In genomic region chr3:138188013-138188352, GRCh38 we compare ENCODE assay signal across 8 cellular contexts. TPM values are rescaled to one million over a fixed set of nuclear protein-coding genes. Genes with fewer than 3 reads are reported as not detected.
DNase-seq lines count a peak whose midpoint lies in the region; ATAC-seq and TF ChIP-seq lines count a peak whose summit lies in the region.

No MANE protein-coding gene starts in this region.

- intact Hi-C loops in posterior vena cava (cut with DNase I) = loop anchor here in 1 of 2 donors (10.0 kb wide), 1 partner anchor 73 kb away; the partner anchor contains the start of gene DZIP1L

- H3K4me1 Mint-ChIP-seq in GM23338 (peaks cover 17% of the 10 kb centered on the region), neural crest cell (peaks cover 38% of the 10 kb centered on the region)

- peaks cover 12% of the 10 kb centered on the region for H3K4me1 ChIP-seq in GM23338 (ENCODE audit: insufficient read depth)
- H3K4me1 ChIP-seq in esophagus (ENCODE audit: control insufficient read depth in 2 of 2, insufficient read depth in 2 of 2, low read length in 1 of 2) = peaks cover 0 to 4% of the 10 kb centered on the region in 2 donors

- H3K79me2 ChIP-seq in GM23338 (replicated peaks; ENCODE audit: insufficient read depth) = peaks cover 53% of the 10 kb centered on the region

- 0 to 1% methylated on average over 11 of the region's 11 CpGs for WGBS in esophagus, 2 donors

- H3K27me3 Mint-ChIP-seq in GM23338 (ENCODE audit: insufficient read depth, low read depth, poor library complexity) (peaks cover 2% of the 10 kb centered on the region), neural crest cell (ENCODE audit: low read depth) (peaks cover 37% of the 10 kb centered on the region)

- H3K9me3 ChIP-seq in esophagus (ENCODE audit: control insufficient read depth in 2 of 2, insufficient read depth in 1 of 2, low read depth in 1 of 2, low read length in 1 of 2) = no peaks in the 10 kb centered on the region

- H2AFZ ChIP-seq in GM23338 = peak overlapping the region; percentile 93; the same call in 1 of the 2 replicates

- H3K4me3 ChIP-seq in GM23338 (peak overlapping the region; percentile 86), esophagus (ENCODE audit: low read depth in 1 of 2, low read length in 2 of 2) (peak overlapping the region; percentile 87 to 95)

- H3K9me3 Mint-ChIP-seq in GM23338 = no peaks in the 10 kb centered on the region
- peaks cover 4% of the 10 kb centered on the region for H3K9me3 Mint-ChIP-seq in neural crest cell

- H3K4me3 Mint-ChIP-seq in GM23338 (peak overlapping the region; percentile 95), neural crest cell (peak overlapping the region; percentile 98)

- peaks cover 20% of the 10 kb centered on the region for H3K27me3 ChIP-seq in GM23338 (ENCODE audit: insufficient read depth)
- no peaks in the 10 kb centered on the region for H3K27me3 ChIP-seq in esophagus (ENCODE audit: control insufficient read depth in 1 of 2, insufficient read depth in 2 of 2, low read length in 2 of 2)

- H3K36me3 ChIP-seq in GM23338 (ENCODE audit: insufficient read depth) (peaks cover 7% of the 10 kb centered on the region), esophagus (ENCODE audit: control insufficient read depth in 2 of 2, insufficient read depth in 2 of 2, low read length in 1 of 2) (no peaks in the 10 kb centered on the region)

- H3K36me3 Mint-ChIP-seq in GM23338 (ENCODE audit: low read depth) (peaks cover 25% of the 10 kb centered on the region), neural crest cell (ENCODE audit: low read depth) (peaks cover 6% of the 10 kb centered on the region)

- H3K4me2 ChIP-seq in GM23338 = peak overlapping the region; percentile 83

- ATAC-seq in GM23338 = no peak

- H4K20me1 ChIP-seq in GM23338 (replicated peaks; ENCODE audit: insufficient read depth) = peaks cover 17% of the 10 kb centered on the region

- peak overlapping the region; percentile 95 for H3K27ac ChIP-seq in GM23338 (ENCODE audit: low read depth)
- H3K27ac ChIP-seq in esophagus (ENCODE audit: low read depth in 2 of 2, low read length in 1 of 2) = peak overlapping the region; percentile 95 to 97

- no peaks in the 10 kb centered on the region for H3F3A ChIP-seq in GM23338 (replicated peaks; ENCODE audit: low read depth)

- TF ChIP-seq CTCF in GM23338 (conservative IDR thresholded peaks at IDR 0.05; ENCODE audit: low read depth in 2 of 2) = no peak
- no peak for TF ChIP-seq CTCF in neural crest cell (conservative IDR thresholded peaks at IDR 0.05)

- peak; percentile 47 for DNase-seq in AG08395 (ENCODE audit: low spot score)
- no peak for DNase-seq in GM23338 (ENCODE audit: low spot score)
- DNase-seq in T follicular helper cell (ENCODE audit: low read depth) = peak; percentile 3
- no peak for DNase-seq in neural crest cell (ENCODE audit: low read depth, low spot score)
- DNase-seq in posterior vena cava (ENCODE audit: low spot score) = no peak
- DNase-seq in COLO668 (lab: John Stamatoyannopoulos, UW; ENCODE audit: unreplicated experiment) = no peak
- DNase-seq in NCI-H128 (lab: John Stamatoyannopoulos, UW; ENCODE audit: unreplicated experiment) = no peak

- H3K27ac Mint-ChIP-seq in GM23338 (peak overlapping the region; percentile 100), neural crest cell (ENCODE audit: unreplicated experiment) (peak overlapping the region; percentile 93)

- no peaks in the 10 kb centered on the region for H3K9me2 ChIP-seq in GM23338 (ENCODE audit: insufficient read depth)

TF ChIP-seq in GM23338, 12 proteins besides CTCF, POLR2A, EP300 and RAD21 (continues in another document):
- TF ChIP-seq ZNF462 (CRISPR knock-in tag; IDR thresholded peaks at IDR 0.05) (no peak), EZH2 (IDR thresholded peaks at IDR 0.05; ENCODE audit: low read depth, unreplicated experiment) (no peak), POLR2AphosphoS5 (IDR thresholded peaks at IDR 0.05; ENCODE audit: low read depth) (no peak), ETS1 (IDR thresholded peaks at IDR 0.05) (no peak), CREB1 (CRISPR knock-in tag; IDR thresholded peaks at IDR 0.05; ENCODE audit: low read depth) (no peak), JUNB (IDR thresholded peaks at IDR 0.05; ENCODE audit: unreplicated experiment) (no peak), ZNF114 (CRISPR knock-in tag; IDR thresholded peaks at IDR 0.05) (no peak), ZNF331 (CRISPR knock-in tag; IDR thresholded peaks at IDR 0.05; ENCODE audit: low read depth) (no peak)

RNA-seq across cellular contexts. Expression of gene ARMC8, which starts 0.9 kb away (rescaled TPM):
- 55.5 and 61.4 TPM in 2 replicates for total RNA-seq in GM23338 (2014; rRNA removed; shearing (Covaris generic))
- 30.0 and 36.8 TPM in 2 replicates for polyA plus RNA-seq in GM23338 (2016; fragmentation: Nextera tagmentation; extraction: Ambion mirVana)
- 10 to 100 TPM; 10.5 to 14.5 TPM for polyA plus RNA-seq in esophagus
- total RNA-seq in neural crest cell = 40.0 and 50.7 TPM in 2 replicates
- 10 to 100 TPM; 52.0 to 62.4 TPM for total RNA-seq in posterior vena cava

RNA-seq across cellular contexts. Expression of gene DBR1, which starts 13.3 kb away (rescaled TPM):
- total RNA-seq in GM23338 (2014; rRNA removed; shearing (Covaris generic)) = 17.2 and 17.5 TPM in 2 replicates
- polyA plus RNA-seq in GM23338 (2016; fragmentation: Nextera tagmentation; extraction: Ambion mirVana) = 8.1 and 9.7 TPM in 2 replicates
- polyA plus RNA-seq in esophagus = 1 to 10 TPM; 3.6 to 6.3 TPM
- total RNA-seq in neural crest cell = 23.0 and 25.6 TPM in 2 replicates
- total RNA-seq in posterior vena cava = 10 to 100 TPM; 10.5 to 10.6 TPM

RNA-seq across cellular contexts. Expression of gene A4GNT, which starts 55.8 kb away (rescaled TPM):
- total RNA-seq in GM23338 (2014; rRNA removed; shearing (Covaris generic)) = not detected in 2 replicates
- polyA plus RNA-seq in GM23338 (2016; fragmentation: Nextera tagmentation; extraction: Ambion mirVana) (not detected in 2 replicates), esophagus (not detected)
- total RNA-seq in neural crest cell (not detected in 2 replicates), posterior vena cava (not detected)

Comparison
In these comparisons a context has a peak if more than half of its experiments do, and no peak if none do; other contexts are left out.
1. DNase-seq: peak in AG08395 (single experiment) and T follicular helper cell (single experiment); none in GM23338 (single experiment), neural crest cell (single experiment), posterior vena cava (single experiment), COLO668 (single experiment) and NCI-H128 (single experiment).